ENCODE assay signal across 10 cellular contexts in the genomic region with DNA sequence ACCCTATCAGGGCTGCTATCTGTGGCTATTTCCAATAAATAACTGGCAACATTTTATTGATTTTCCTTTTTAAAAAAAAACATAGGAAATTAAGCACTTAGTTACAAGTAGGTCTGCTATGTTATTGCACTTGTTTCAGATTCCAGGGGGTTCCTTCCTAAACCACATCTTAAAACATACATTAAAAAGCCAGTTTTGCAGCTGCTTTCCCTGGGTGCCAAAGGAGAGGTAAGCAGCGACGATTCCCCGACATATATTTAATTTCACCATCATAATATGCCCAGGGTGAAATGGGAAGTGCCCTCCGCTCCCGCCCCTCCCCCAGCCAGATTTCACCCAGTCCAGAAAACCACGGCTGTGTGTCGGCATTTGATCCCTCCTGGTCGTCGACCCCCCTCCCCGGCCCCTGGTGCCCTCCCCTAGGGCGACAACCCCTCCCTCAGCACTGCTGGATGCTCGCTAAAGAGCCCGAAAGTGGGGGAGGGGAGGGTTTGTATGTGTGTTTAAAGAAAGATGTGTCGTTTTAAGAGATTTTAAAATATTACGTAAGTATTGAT. TPM values are rescaled to one million over a fixed set of nuclear protein-coding genes. Genes with fewer than 3 reads are reported as not detected.
DNase-seq lines count a peak whose midpoint lies in the region; ATAC-seq, FAIRE-seq and TF ChIP-seq lines count a peak whose summit lies in the region.
"Had no signal": no experiment of that assay in that cellular context is flagged by ENCODE, and none has a peak within 500 bp of the region (broad histone marks: within the 10 kb centered on the region; RNA-seq: fewer than 3 reads in every experiment).

No MANE protein-coding gene starts in this region.

- no TSS peak for BruUV-seq in GM12878 (replicated peaks; lab: Mats Ljungman, UMichigan)

- no peaks in the 10 kb centered on the region for H3K36me3 ChIP-seq in HUES48 (ENCODE audit: control insufficient read depth, insufficient read depth, low read length)
- H3K36me3 ChIP-seq in GM12878 (ENCODE audit: control insufficient read depth in 2 of 2, insufficient read depth in 2 of 2, low read length in 1 of 2) = no peaks in the 10 kb centered on the region
- H3K36me3 ChIP-seq in mesodermal cell (ENCODE audit: control insufficient read depth, insufficient read depth, low read length) = no peaks in the 10 kb centered on the region

- CTCF ChIA-PET in GM12878 (lab: Yijun Ruan, JAX) = interaction anchor here (1.2 to 1.4 kb wide), 2 partner anchors 23 to 26 kb away, joined by 3 read pairs; no protein-coding TSS in a partner anchor

- H3K79me2 ChIP-seq in GM12878 (ENCODE audit: control insufficient read depth, insufficient read depth, low read length) = peaks cover 25% of the 10 kb centered on the region

- H3K4me1 ChIP-seq in HUES48 (ENCODE audit: control insufficient read depth, insufficient read depth, low read length) (peaks cover 22% of the 10 kb centered on the region), GM12878 (ENCODE audit: control insufficient read depth, insufficient read depth, low read length) (no peaks in the 10 kb centered on the region), mesodermal cell (ENCODE audit: control insufficient read depth, insufficient read depth, low read length, poor library complexity, severe bottlenecking) (peaks cover 11% of the 10 kb centered on the region)

- H4K20me1 ChIP-seq in GM12878 (ENCODE audit: control insufficient read depth, insufficient read depth) = no peaks in the 10 kb centered on the region

- in situ Hi-C loops in GM12878 (cut with MboI) = no loop called here

- H3K4me3 ChIP-seq in HUES48 (ENCODE audit: low read depth, low read length) (peak overlapping the region; percentile 88), GM12878 (peak overlapping the region; percentile 62), mesodermal cell (ENCODE audit: extremely low read depth, insufficient read depth, low read length, poor library complexity, severe bottlenecking) (peak overlapping the region; percentile 24)

- WGBS in GM12878 (ENCODE audit: insufficient coverage, insufficient replicate concordance, low lambda C conversion rate, missing lambda C conversion rate) = 1% methylated on average over 14 of the region's 15 CpGs
- 1% methylated on average over 13 of the region's 15 CpGs; no CpG with 5 or more reads in 1 of the 2 experiments for WGBS in mesodermal cell (ENCODE audit: insufficient coverage in 2 of 2), 2 experiments

- TF ChIP-seq EP300 in GM12878 (IDR thresholded peaks at IDR 0.05; ENCODE audit: borderline replicate concordance in 1 of 2, control insufficient read depth in 1 of 2, low read depth in 2 of 2, low read length in 2 of 2) = no peak

- peaks cover 24% of the 10 kb centered on the region; the same call in 1 of the 2 replicates for H3K27me3 ChIP-seq in HUES48 (ENCODE audit: control insufficient read depth, insufficient read depth, low read length)
- peaks cover 3 to 5% of the 10 kb centered on the region in 2 experiments; a peak in 3 of 4 replicates for H3K27me3 ChIP-seq in GM12878 (replicated peaks in 1 of 2; ENCODE audit: control insufficient read depth in 2 of 2, insufficient read depth in 2 of 2, low read length in 1 of 2)

- peak; percentile 41 for DNase-seq in CD1c-positive myeloid dendritic cell (ENCODE audit: extremely low spot score)
- DNase-seq in GM12878 (ENCODE audit: low read depth, low spot score) = no peak
- DNase-seq: NCI-H2171 had no signal

- intact Hi-C loops in GM12878 (cut with micrococcal nuclease; ENCODE audit: unreplicated experiment) = loop anchor here (10.0 kb wide), 3 partner anchors 1112 to 1792 kb away; no protein-coding TSS in a partner anchor

- H3K27ac ChIP-seq in HUES48 (ENCODE audit: low read depth, low read length) (peak overlapping the region; percentile 70), GM12878 (ENCODE audit: control insufficient read depth, insufficient read depth) (no peak overlapping the region), mesodermal cell (ENCODE audit: low read depth, low read length, severe bottlenecking) (no peak overlapping the region)

- TF ChIP-seq CTCF in GM12878 (IDR thresholded peaks at IDR 0.05 in 2 of 3, conservative IDR thresholded peaks at IDR 0.05 in 1 of 3; ENCODE audit: control insufficient read depth in 2 of 3, extremely low read depth in 1 of 3, insufficient read depth in 1 of 3, low read depth in 3 of 3, low read length in 3 of 3) = no peak

- POLR2A ChIA-PET in GM12878 (lab: Charles Lee) = no interaction called here

- peak overlapping the region; percentile 97 for H3K4me2 ChIP-seq in GM12878 (ENCODE audit: control insufficient read depth, insufficient read depth)

- no peak for TF ChIP-seq RAD21 in GM12878 (IDR thresholded peaks at IDR 0.05; ENCODE audit: insufficient read depth, low read depth, low read length)

- SMC1A ChIA-PET in GM12878 (lab: Charles Lee; ENCODE audit: uncharacterized antibody, unreplicated experiment) = no interaction called here

- peak overlapping the region; percentile 61 for H2AFZ ChIP-seq in GM12878 (ENCODE audit: control insufficient read depth, low read depth, low read length)

- FAIRE-seq in GM12878 (lab: Jason Lieb, UNC) = no peak

- TF ChIP-seq POLR2A in GM12878 (IDR thresholded peaks at IDR 0.05; ENCODE audit: low read depth, low read length) = no peak

- 0 out of 2 replicates have a peak overlapping the region, but pooled peaks have one; percentile 18 for H3K9ac ChIP-seq in HUES48 (ENCODE audit: low read depth, low read length)
- H3K9ac ChIP-seq in GM12878 (ENCODE audit: control insufficient read depth, insufficient read depth, low read length) = peak overlapping the region; percentile 18; the same call in 1 of the 2 replicates

- RAD21 ChIA-PET in GM12878 (lab: Charles Lee; ENCODE audit: unreplicated experiment) = no interaction called here

- H3K9me3 ChIP-seq in HUES48 (ENCODE audit: control insufficient read depth, insufficient read depth, low read length) = no peaks in the 10 kb centered on the region
- no peaks in the 10 kb centered on the region for H3K9me3 ChIP-seq in GM12878 (replicated peaks; ENCODE audit: control insufficient read depth, insufficient read depth, low read length)
- no peaks in the 10 kb centered on the region for H3K9me3 ChIP-seq in mesodermal cell (ENCODE audit: control insufficient read depth, low read length)

- ATAC-seq in GM12878 (no peak), GM18867 (IDR thresholded peaks at IDR 0.05; ENCODE audit: unreplicated experiment) (no peak), GM18502 (IDR thresholded peaks at IDR 0.05; ENCODE audit: poor library complexity, unreplicated experiment) (no peak), GM21717 (IDR thresholded peaks at IDR 0.05; ENCODE audit: unreplicated experiment) (no peak), GM21390 (IDR thresholded peaks at IDR 0.05; ENCODE audit: unreplicated experiment) (no peak)

TF ChIP-seq in GM12878, 131 proteins besides CTCF, POLR2A, EP300 and RAD21 (continues in another document):
- TF ChIP-seq EZH2 (IDR thresholded peaks at IDR 0.05; ENCODE audit: borderline replicate concordance, control insufficient read depth, low read depth, low read length) = no peak
- TF ChIP-seq, protein P1, sequence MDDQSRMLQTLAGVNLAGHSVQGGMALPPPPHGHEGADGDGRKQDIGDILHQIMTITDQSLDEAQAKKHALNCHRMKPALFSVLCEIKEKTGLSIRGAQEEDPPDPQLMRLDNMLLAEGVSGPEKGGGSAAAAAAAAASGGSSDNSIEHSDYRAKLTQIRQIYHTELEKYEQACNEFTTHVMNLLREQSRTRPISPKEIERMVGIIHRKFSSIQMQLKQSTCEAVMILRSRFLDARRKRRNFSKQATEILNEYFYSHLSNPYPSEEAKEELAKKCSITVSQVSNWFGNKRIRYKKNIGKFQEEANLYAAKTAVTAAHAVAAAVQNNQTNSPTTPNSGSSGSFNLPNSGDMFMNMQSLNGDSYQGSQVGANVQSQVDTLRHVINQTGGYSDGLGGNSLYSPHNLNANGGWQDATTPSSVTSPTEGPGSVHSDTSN (IDR thresholded peaks at IDR 0.05; ENCODE audit: insufficient replicate concordance, low read depth, low read length) = no peak
- no peak for TF ChIP-seq FOS (IDR thresholded peaks at IDR 0.05; ENCODE audit: borderline replicate concordance, extremely low read depth, insufficient read length)
- TF ChIP-seq POLR2AphosphoS2 (IDR thresholded peaks at IDR 0.05; ENCODE audit: low read depth, low read length) = no peak
- TF ChIP-seq MYC (IDR thresholded peaks at IDR 0.05; ENCODE audit: insufficient read depth, insufficient read length, insufficient replicate concordance, low read length, severe bottlenecking) = no peak
- TF ChIP-seq RUNX3 (IDR thresholded peaks at IDR 0.05; ENCODE audit: low read length) = no peak
- TF ChIP-seq MYB (IDR thresholded peaks at IDR 0.05; ENCODE audit: borderline replicate concordance, low read depth, low read length) = no peak
- TF ChIP-seq POLR2AphosphoS5 (IDR thresholded peaks at IDR 0.05; ENCODE audit: low read length) = no peak
- no peak for TF ChIP-seq MTA3 (IDR thresholded peaks at IDR 0.05; ENCODE audit: borderline replicate concordance, low read length)
- TF ChIP-seq SUZ12 (IDR thresholded peaks at IDR 0.05; ENCODE audit: unreplicated experiment) = no peak
- no peak for TF ChIP-seq BMI1 (IDR thresholded peaks at IDR 0.05; ENCODE audit: borderline replicate concordance)
- TF ChIP-seq TBL1XR1 (IDR thresholded peaks at IDR 0.05; ENCODE audit: low read depth, low read length) = no peak
- TF ChIP-seq WRNIP1 (IDR thresholded peaks at IDR 0.05; ENCODE audit: borderline replicate concordance, low read depth, low read length) = no peak
- TF ChIP-seq SPI1 (IDR thresholded peaks at IDR 0.05; ENCODE audit: borderline replicate concordance, insufficient read depth, low read depth, low read length) = no peak

RNA-seq across cellular contexts. Expression of a gene that starts 3.1 kb away (rescaled TPM):
- total RNA-seq in GM12878 (2013; cell fraction: nucleolus; rRNA removed) = 2.6 and 3.2 TPM in 2 replicates
- total RNA-seq in GM12878 (2014; rRNA removed) (12.6 and 13.2 TPM in 2 replicates), GM12878 (2014; rRNA removed; fragmentation: Illumina TruSeq; extraction: Trizol) (9.4 and 11.1 TPM in 2 replicates), GM12878 (2021) (22.7 and 26.6 TPM in 2 replicates)
- polyA plus RNA-seq in GM12878 (2011; ENCODE audit: low read depth) = 13.7 TPM
- polyA plus RNA-seq in GM12878 (2011; rRNA removed) (not detected in 2 replicates), GM12878 (2014; fragmentation: Illumina TruSeq; extraction: Trizol) (10.7 and 11.1 TPM in 2 replicates), GM12878 (2014; fragmentation: Nextera tagmentation; extraction: Ambion mirVana) (10 to 100 TPM in 1 of 2 experiments, 1 to 10 TPM in 1; 9.0 to 11.2 TPM), GM12878 (2014; rRNA removed) (7.5 and 8.1 TPM in 2 replicates), GM12878 (2016; fragmentation: Nextera tagmentation; extraction: Ambion mirVana) (1 to 10 TPM; 8.4 to 9.9 TPM)
- polyA plus RNA-seq in GM12878 (2011; cell fraction: cytosol; rRNA removed) = not detected in 2 replicates
- not detected in 2 replicates for polyA plus RNA-seq in GM12878 (2011; cell fraction: nucleus; rRNA removed)
- 21.4 TPM in 2 replicates for polyA plus RNA-seq in GM12878 (2012)
- not detected in 2 replicates for polyA minus RNA-seq in GM12878 (2011; rRNA and poly(A)+ RNA removed)
- polyA minus RNA-seq in GM12878 (2011; cell fraction: cytosol; rRNA and poly(A)+ RNA removed) = not detected in 2 replicates
- polyA minus RNA-seq in GM12878 (2011; cell fraction: nucleus; rRNA and poly(A)+ RNA removed) = not detected in 2 replicates
- polyA plus RNA-seq in mesodermal cell (2013, experiment 1 of 2) = 11.3 TPM
- polyA plus RNA-seq in mesodermal cell (2013, experiment 2 of 2) = 11.6 TPM
- total RNA-seq: activated T-helper 1 cell treated with anti-CD3 and anti-CD28 coated beads, Interleukin-12 subunit alpha, Interleukin-12 subunit beta, Interleukin-2, Interleukin-4 antibody, amounts not matched to agents 30 ng/mL and 10 ng/mL and 1 ng/mL, durations not matched to agents 14 hours and 24 hours and 36 hours had no signal

Comparison
In these comparisons a context has a peak if more than half of its experiments do, and no peak if none do; other contexts are left out.
1. H3K4me3 ChIP-seq: peak in every context shown above with its lines; median percentile 88 in HUES48; 62 in GM12878; 24 in mesodermal cell.